23 cellular contexts compared by ENCODE assay signal in the genomic region with DNA sequence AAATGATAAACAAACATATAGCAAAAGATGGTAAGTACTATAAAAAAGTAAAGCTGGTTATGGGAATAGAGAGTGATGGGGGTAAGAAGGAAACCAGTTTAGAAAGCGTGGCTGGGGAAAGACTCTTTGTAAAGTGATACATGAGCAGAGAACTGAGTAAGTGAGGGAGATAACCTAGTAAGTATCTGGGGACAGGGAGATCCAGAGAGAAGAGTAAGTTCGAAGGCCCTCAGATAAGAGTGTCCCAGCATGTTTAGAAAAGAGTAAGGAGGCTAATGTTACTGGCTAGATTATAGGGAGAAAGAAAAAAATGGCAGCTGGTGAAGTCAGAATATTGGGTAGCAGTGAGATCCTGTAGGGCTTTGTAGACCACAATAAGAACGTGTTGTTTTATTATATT.
"Had no signal": no experiment of that assay in that cellular context is flagged by ENCODE, and none has a peak within 500 bp of the region (broad histone marks: within the 10 kb centered on the region; RNA-seq: fewer than 3 reads in every experiment).

No MANE protein-coding gene starts in this region.

- H3K36me3 ChIP-seq: left ventricle myocardium inferior, right lobe of liver, suprapubic skin, thyroid gland had no signal

- H3K27ac Mint-ChIP-seq: nephron progenitor cell; stimulated activated effector memory CD8-positive, alpha-beta T cell treated with anti-CD3 and anti-CD28 coated beads, Interleukin-12 subunit alpha, Interleukin-12 subunit beta, amount 100 ng/mL, for 72 hours; type B pancreatic cell had no signal

- H3K4me2 ChIP-seq: hepatocyte had no signal

- H2AFZ ChIP-seq: hepatocyte had no signal

- H3K4me1 ChIP-seq: left ventricle myocardium inferior, psoas muscle, right lobe of liver, suprapubic skin, thyroid gland had no signal

- H3K9me3 Mint-ChIP-seq: nephron progenitor cell; stimulated activated effector memory CD8-positive, alpha-beta T cell treated with anti-CD3 and anti-CD28 coated beads, Interleukin-12 subunit alpha, Interleukin-12 subunit beta, amount 100 ng/mL, for 72 hours had no signal

- H3K36me3 Mint-ChIP-seq: stimulated activated effector memory CD8-positive, alpha-beta T cell treated with anti-CD3 and anti-CD28 coated beads, Interleukin-12 subunit alpha, Interleukin-12 subunit beta, amount 100 ng/mL, for 72 hours; type B pancreatic cell had no signal

- H3K27me3 ChIP-seq: hepatocyte, right lobe of liver, suprapubic skin, thyroid gland had no signal

- DNase-seq: dorsolateral prefrontal cortex; effector CD8-positive, alpha-beta T cell; foreskin melanocyte; head of caudate nucleus; kidney; left cardiac atrium; left ventricle myocardium inferior; mesenchymal stem cell; midbrain; nephron progenitor cell; psoas muscle; retina; right lobe of liver; stimulated activated CD4-positive, alpha-beta T cell treated with anti-CD3 and anti-CD28 coated beads, Interleukin-4, amount 100 ng/mL, for 1 hour; stimulated activated CD8-positive, alpha-beta memory T cell treated with anti-CD3 and anti-CD28 coated beads, Interleukin-4, amount 100 ng/mL, for 48 hours; stimulated activated naive CD8-positive, alpha-beta T cell treated with anti-CD3 and anti-CD28 coated beads, Interleukin-15, Interleukin-2, amounts not matched to agents 100 U/mL and 50 U/mL, for 24 hours; thyroid gland had no signal

- H3K9me3 ChIP-seq: left ventricle myocardium inferior, psoas muscle, right lobe of liver, suprapubic skin, thyroid gland had no signal

- H3K4me3 ChIP-seq: dorsolateral prefrontal cortex, hepatocyte, left ventricle myocardium inferior, lung, psoas muscle, right lobe of liver, suprapubic skin, thyroid gland had no signal

- H3K27ac ChIP-seq: dorsolateral prefrontal cortex, hepatocyte, left ventricle myocardium inferior, psoas muscle, right lobe of liver, suprapubic skin, thyroid gland had no signal

- FAIRE-seq: kidney, urothelium cell line had no signal

- H3K4me3 Mint-ChIP-seq: nephron progenitor cell; stimulated activated effector memory CD8-positive, alpha-beta T cell treated with anti-CD3 and anti-CD28 coated beads, Interleukin-12 subunit alpha, Interleukin-12 subunit beta, amount 100 ng/mL, for 72 hours; type B pancreatic cell had no signal

- H3K4me1 Mint-ChIP-seq: nephron progenitor cell had no signal

- H3K79me2 ChIP-seq: hepatocyte had no signal

- ATAC-seq: left cardiac atrium; psoas muscle; right lobe of liver; stimulated activated effector memory CD8-positive, alpha-beta T cell treated with anti-CD3 and anti-CD28 coated beads, Interleukin-12 subunit alpha, Interleukin-12 subunit beta, amount 100 ng/mL, for 72 hours; stimulated activated naive CD8-positive, alpha-beta T cell treated with anti-CD3 and anti-CD28 coated beads, Interleukin-15, Interleukin-2, amounts not matched to agents 100 U/mL and 50 U/mL, for 24 hours had no signal
